17 cellular contexts compared by ENCODE assay signal in genomic region chr12:27623645-27624044, GRCh38.
A peak's percentile ranks its signal among the peaks of the same experiment; 100 is the strongest.
DNase-seq lines count a peak whose midpoint lies in the region; ATAC-seq and TF ChIP-seq lines count a peak whose summit lies in the region.
"Had no signal": no experiment of that assay in that cellular context is flagged by ENCODE, and none has a peak within 500 bp of the region (broad histone marks: within the 10 kb centered on the region; RNA-seq: fewer than 3 reads in every experiment).

No MANE protein-coding gene starts in this region.

- H3K4me3 ChIP-seq in left ventricle myocardium inferior (no peak overlapping the region), astrocyte of the spinal cord (ENCODE audit: low read depth, low read length) (no peak overlapping the region), foreskin fibroblast (ENCODE audit: low read depth in 1 of 2, low read length in 2 of 2) (no peak overlapping the region), thoracic aorta (no peak overlapping the region)
- H3K4me3 ChIP-seq: body of pancreas, gastrocnemius medialis, GM12878, sigmoid colon had no signal

- intact Hi-C loops in left ventricle myocardium inferior (cut with micrococcal nuclease) = no loop called here
- intact Hi-C loops in Right ventricle myocardium inferior (cut with DNase I) = no loop called here

- no peak for ATAC-seq in Right ventricle myocardium inferior
- no peak for ATAC-seq in thoracic aorta (ENCODE audit: insufficient number of reproducible peaks, low FRiP score, low read depth)
- no peak for ATAC-seq in HG02981 (IDR thresholded peaks at IDR 0.05; ENCODE audit: unreplicated experiment)
- ATAC-seq: body of pancreas, gastrocnemius medialis, GM12878, natural killer cell had no signal

- H3K27ac ChIP-seq in left ventricle myocardium inferior (replicated peaks) (peak overlapping the region; percentile 45), thoracic aorta (peak overlapping the region; percentile 23 to 30)
- H3K27ac ChIP-seq: body of pancreas, C4-2B, gastrocnemius medialis, sigmoid colon had no signal

- no peaks in the 10 kb centered on the region for H3K9me3 ChIP-seq in left ventricle myocardium inferior (replicated peaks)
- no peaks in the 10 kb centered on the region for H3K9me3 ChIP-seq in thoracic aorta
- H3K9me3 ChIP-seq: body of pancreas, gastrocnemius medialis, sigmoid colon had no signal

- H3K4me1 ChIP-seq in left ventricle myocardium inferior (peaks cover 92% of the 10 kb centered on the region), thoracic aorta (ENCODE audit: control insufficient read depth in 1 of 2, low read depth in 2 of 2) (peaks cover 39 to 82% of the 10 kb centered on the region in 2 donors)

- DNase-seq in left ventricle myocardium inferior (no peak), Right ventricle myocardium inferior (ENCODE audit: missing footprints) (no peak), astrocyte of the spinal cord (ENCODE audit: low read depth, low spot score) (peak; percentile 64), foreskin fibroblast (peak; percentile 31 to 32), thoracic aorta (ENCODE audit: low spot score) (no peak), medulla oblongata (ENCODE audit: extremely low spot score) (no peak), globus pallidus (ENCODE audit: low spot score) (no peak)
- DNase-seq: body of pancreas, gastrocnemius medialis, Karpas-422, natural killer cell, NCI-H1105 treated with DMSO at 0.1 percent for 48 hours, NCI-H526 treated with DMSO at 0.1 percent for 48 hours, sigmoid colon had no signal

- TF ChIP-seq CTCF in left ventricle myocardium inferior (IDR thresholded peaks at IDR 0.05; ENCODE audit: borderline replicate concordance) (no peak), astrocyte of the spinal cord (IDR thresholded peaks at IDR 0.05; ENCODE audit: low read depth, low read length) (no peak), foreskin fibroblast (IDR thresholded peaks at IDR 0.05; ENCODE audit: low read depth, low read length) (no peak), thoracic aorta (IDR thresholded peaks at IDR 0.05) (no peak)

- no peaks in the 10 kb centered on the region for H3K27me3 ChIP-seq in left ventricle myocardium inferior (ENCODE audit: low read depth)
- H3K27me3 ChIP-seq in thoracic aorta (replicated peaks; ENCODE audit: insufficient read depth) = no peaks in the 10 kb centered on the region
- H3K27me3 ChIP-seq: body of pancreas, gastrocnemius medialis, sigmoid colon had no signal

- H3K36me3 ChIP-seq in left ventricle myocardium inferior = no peaks in the 10 kb centered on the region
- H3K36me3 ChIP-seq in thoracic aorta = no peaks in the 10 kb centered on the region
- H3K36me3 ChIP-seq: gastrocnemius medialis, sigmoid colon had no signal

- in situ Hi-C loops in astrocyte of the spinal cord (cut with HindIII; ENCODE audit: low sequenced_read_pairs) = no loop called here

Comparison
In these comparisons a context has a peak if more than half of its experiments do, and no peak if none do; other contexts are left out.
1. DNase-seq: peak in astrocyte of the spinal cord (single experiment) and foreskin fibroblast (2 of 2); none in left ventricle myocardium inferior (single experiment), Right ventricle myocardium inferior (single experiment), thoracic aorta (single experiment), medulla oblongata (single experiment) and globus pallidus (single experiment).